ENCODE assay signal across 8 cellular contexts in the genomic region with DNA sequence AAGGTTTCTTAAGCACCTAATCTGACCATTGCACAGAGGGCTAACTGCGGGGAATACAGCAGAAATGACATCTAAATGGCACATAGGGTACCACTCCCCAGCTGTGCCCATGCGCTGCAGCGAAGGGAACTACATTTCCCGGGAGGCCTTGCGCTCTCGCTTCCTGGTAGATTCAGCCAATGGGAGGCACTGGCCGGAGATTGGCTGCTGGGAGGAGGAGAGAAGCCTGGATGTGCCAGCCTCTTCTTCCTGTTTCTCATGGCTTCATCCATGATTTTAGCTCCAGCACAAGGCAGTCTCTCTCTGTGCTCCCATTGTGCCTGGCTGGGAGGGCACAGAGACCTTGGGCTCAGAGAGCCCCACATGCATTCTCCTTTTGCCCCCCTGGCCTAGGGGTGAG.
DNase-seq lines count a peak whose midpoint lies in the region; ATAC-seq and TF ChIP-seq lines count a peak whose summit lies in the region.

No MANE protein-coding gene starts in this region.

- no peaks in the 10 kb centered on the region for H3F3A ChIP-seq in SK-N-SH (replicated peaks; ENCODE audit: insufficient read depth)

- no peak for TF ChIP-seq CTCF in SK-N-SH (IDR thresholded peaks at IDR 0.05)
- TF ChIP-seq CTCF in heart left ventricle (IDR thresholded peaks at IDR 0.05): no peak
- TF ChIP-seq CTCF in stomach (IDR thresholded peaks at IDR 0.05): no peak

- CTCF ChIA-PET in SK-N-SH (lab: Yijun Ruan, JAX): interaction anchor here (1.5 to 6.4 kb wide), 2 partner anchors 347 to 654 kb away, joined by 4 to 51 read pairs; no protein-coding TSS in a partner anchor

- H3K27ac ChIP-seq in SK-N-SH (ENCODE audit: low read depth in 2 of 2, low read length in 1 of 2): no peak overlapping the region
- no peak overlapping the region for H3K27ac ChIP-seq in heart left ventricle
- no peak overlapping the region for H3K27ac ChIP-seq in stomach

- H3K4me1 ChIP-seq in SK-N-SH (ENCODE audit: control insufficient read depth in 1 of 2, insufficient read depth in 2 of 2, low read depth in 1 of 2, low read length in 1 of 2) (no peaks in the 10 kb centered on the region), heart left ventricle (peaks cover 0 to 19% (median 6%) of the 10 kb centered on the region in 12 donors), stomach (peaks cover 0 to 16% (median 6%) of the 10 kb centered on the region in 4 donors)

- H3K27me3 ChIP-seq in SK-N-SH (ENCODE audit: insufficient read depth) (peaks cover 31% of the 10 kb centered on the region; the same call in 1 of the 2 replicates), heart left ventricle (peaks cover 0 to 11% (median 0%) of the 10 kb centered on the region in 9 donors), stomach (peaks cover 0 to 6% (median 0%) of the 10 kb centered on the region in 3 donors)

- H3K36me3 ChIP-seq in SK-N-SH (replicated peaks in 1 of 2; ENCODE audit: control insufficient read depth in 1 of 2, insufficient read depth in 2 of 2, low read length in 1 of 2): no peaks in the 10 kb centered on the region
- no peaks in the 10 kb centered on the region for H3K36me3 ChIP-seq in heart left ventricle
- no peaks in the 10 kb centered on the region for H3K36me3 ChIP-seq in stomach

- intact Hi-C loops in heart left ventricle (cut with DNase I) (loop anchor here in 4 of 10 donors (5.0 to 10.0 kb wide), 3 partner anchors 231 to 759 kb away; partner anchors contain the start of gene THBD (in 1 of the 4)), stomach (cut with DNase I; ENCODE audit: low total_unique reads) (no loop called here)

- no peaks in the 10 kb centered on the region for H3K79me2 ChIP-seq in SK-N-SH (ENCODE audit: insufficient read depth)

- WGBS in SK-N-SH (ENCODE audit: low lambda C conversion rate): 2% methylated on average over 7 of the region's 7 CpGs
- WGBS in heart left ventricle, 4 donors: 27 to 60% (median 38%) methylated on average over 7 of the region's 7 CpGs
- 26 to 44% (median 39%) methylated on average over 7 of the region's 7 CpGs for WGBS in stomach, 5 donors

- no peaks in the 10 kb centered on the region for H3K9me3 ChIP-seq in SK-N-SH
- H3K9me3 ChIP-seq in heart left ventricle: no peaks in the 10 kb centered on the region
- no peaks in the 10 kb centered on the region for H3K9me3 ChIP-seq in stomach

- DNase-seq in DMS153 treated with DMSO at 0.1 percent for 48 hours (lab: John Stamatoyannopoulos, UW; ENCODE audit: unreplicated experiment) (peak; percentile 67), HuH-7.5 (ENCODE audit: low spot score) (peak; percentile 41), SK-N-SH (peak; percentile 60), heart left ventricle (peak; percentile 45 to 75 (median 66)), stomach (peak; percentile 61), germinal center (ENCODE audit: low spot score) (no peak)

- H2AFZ ChIP-seq in SK-N-SH (ENCODE audit: low read depth): peak overlapping the region; percentile 88; the same call in 1 of the 2 replicates

- TF ChIP-seq RAD21 in SK-N-SH (IDR thresholded peaks at IDR 0.05; ENCODE audit: low read length): no peak

- no peak for TF ChIP-seq POLR2A in heart left ventricle (IDR thresholded peaks at IDR 0.05)
- TF ChIP-seq POLR2A in stomach (IDR thresholded peaks at IDR 0.05): no peak

- POLR2A ChIA-PET in SK-N-SH (lab: Yijun Ruan, JAX): no interaction called here

- no peak overlapping the region for H3K9ac ChIP-seq in SK-N-SH

- peak overlapping the region; percentile 51 for H3K4me2 ChIP-seq in SK-N-SH

- H3K9me2 ChIP-seq in SK-N-SH: no peaks in the 10 kb centered on the region

- TF ChIP-seq EP300 in SK-N-SH (IDR thresholded peaks at IDR 0.05; ENCODE audit: borderline replicate concordance in 1 of 2, low read depth in 1 of 2, low read length in 1 of 2) (no peak), stomach (IDR thresholded peaks at IDR 0.05) (no peak)

- ATAC-seq in heart left ventricle (peak; percentile 38 to 73 (median 70)), HG02623 (IDR thresholded peaks at IDR 0.05; ENCODE audit: unreplicated experiment) (no peak), GM18909 (IDR thresholded peaks at IDR 0.05; ENCODE audit: poor library complexity, unreplicated experiment) (no peak)

- H3K4me3 ChIP-seq in SK-N-SH (ENCODE audit: low read depth in 2 of 2, low read length in 1 of 2) (no peak overlapping the region), heart left ventricle (no peak overlapping the region), stomach (no peak overlapping the region)

- no peaks in the 10 kb centered on the region for H4K20me1 ChIP-seq in SK-N-SH (ENCODE audit: insufficient read depth)

TF ChIP-seq in SK-N-SH, 30 proteins besides CTCF, POLR2A, EP300 and RAD21 (continues in another document):
- TF ChIP-seq, protein P1, sequence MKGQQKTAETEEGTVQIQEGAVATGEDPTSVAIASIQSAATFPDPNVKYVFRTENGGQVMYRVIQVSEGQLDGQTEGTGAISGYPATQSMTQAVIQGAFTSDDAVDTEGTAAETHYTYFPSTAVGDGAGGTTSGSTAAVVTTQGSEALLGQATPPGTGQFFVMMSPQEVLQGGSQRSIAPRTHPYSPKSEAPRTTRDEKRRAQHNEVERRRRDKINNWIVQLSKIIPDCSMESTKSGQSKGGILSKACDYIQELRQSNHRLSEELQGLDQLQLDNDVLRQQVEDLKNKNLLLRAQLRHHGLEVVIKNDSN (IDR thresholded peaks at IDR 0.05; ENCODE audit: borderline replicate concordance, low read depth): no peak
- TF ChIP-seq YY1 (IDR thresholded peaks at IDR 0.05; ENCODE audit: low read depth) (no peak; the same call in 1 of the 2 replicates), TAF1 (IDR thresholded peaks at IDR 0.05; ENCODE audit: borderline replicate concordance, low read depth, low read length) (no peak), RCOR1 (IDR thresholded peaks at IDR 0.05; ENCODE audit: low read length) (no peak), FOXM1 (IDR thresholded peaks at IDR 0.05; ENCODE audit: low read depth) (no peak), RFX5 (IDR thresholded peaks at IDR 0.05; ENCODE audit: low read length) (no peak), RXRA (IDR thresholded peaks at IDR 0.05; ENCODE audit: borderline replicate concordance, low read depth) (no peak), SMC3 (IDR thresholded peaks at IDR 0.05; ENCODE audit: low read depth, low read length) (no peak), FOXJ3 (CRISPR knock-in tag; IDR thresholded peaks at IDR 0.05) (no peak), SIN3A (IDR thresholded peaks at IDR 0.05; ENCODE audit: borderline replicate concordance, low read depth, low read length) (no peak), TCF12 (IDR thresholded peaks at IDR 0.05) (no peak), NFIC (IDR thresholded peaks at IDR 0.05; ENCODE audit: borderline replicate concordance) (no peak), GABPA (IDR thresholded peaks at IDR 0.05; ENCODE audit: low read depth) (peak; percentile 78), FOSL2 (IDR thresholded peaks at IDR 0.05; ENCODE audit: borderline replicate concordance, low read depth) (no peak), REST (IDR thresholded peaks at IDR 0.05; ENCODE audit: low read depth, low read length) (no peak)
- TF ChIP-seq, protein P2, sequence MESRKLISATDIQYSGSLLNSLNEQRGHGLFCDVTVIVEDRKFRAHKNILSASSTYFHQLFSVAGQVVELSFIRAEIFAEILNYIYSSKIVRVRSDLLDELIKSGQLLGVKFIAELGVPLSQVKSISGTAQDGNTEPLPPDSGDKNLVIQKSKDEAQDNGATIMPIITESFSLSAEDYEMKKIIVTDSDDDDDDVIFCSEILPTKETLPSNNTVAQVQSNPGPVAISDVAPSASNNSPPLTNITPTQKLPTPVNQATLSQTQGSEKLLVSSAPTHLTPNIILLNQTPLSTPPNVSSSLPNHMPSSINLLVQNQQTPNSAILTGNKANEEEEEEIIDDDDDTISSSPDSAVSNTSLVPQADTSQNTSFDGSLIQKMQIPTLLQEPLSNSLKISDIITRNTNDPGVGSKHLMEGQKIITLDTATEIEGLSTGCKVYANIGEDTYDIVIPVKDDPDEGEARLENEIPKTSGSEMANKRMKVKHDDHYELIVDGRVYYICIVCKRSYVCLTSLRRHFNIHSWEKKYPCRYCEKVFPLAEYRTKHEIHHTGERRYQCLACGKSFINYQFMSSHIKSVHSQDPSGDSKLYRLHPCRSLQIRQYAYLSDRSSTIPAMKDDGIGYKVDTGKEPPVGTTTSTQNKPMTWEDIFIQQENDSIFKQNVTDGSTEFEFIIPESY (IDR thresholded peaks at IDR 0.05; ENCODE audit: borderline replicate concordance, low read depth): no peak

Comparison
In these comparisons a context has a peak if more than half of its experiments do, and no peak if none do; other contexts are left out.
1. ATAC-seq: peak in heart left ventricle (4 of 4); none in HG02623 (single experiment) and GM18909 (single experiment).